8 cellular contexts compared by ENCODE assay signal in genomic region chr1:161530671-161531609, GRCh38. TPM values are rescaled to one million over a fixed set of nuclear protein-coding genes. Genes with fewer than 3 reads are reported as not detected.
DNase-seq lines count a peak whose midpoint lies in the region; ATAC-seq and TF ChIP-seq lines count a peak whose summit lies in the region.
"Not testable (repeated sequence)": the region's sequence is repeated elsewhere in the genome, so short reads cannot be mapped to it uniquely, and the experiment has no call there.

No MANE protein-coding gene starts in this region.

- WGBS in IMR-90 (ENCODE audit: extremely low coverage in 2 of 2, insufficient read length in 1 of 2), 2 experiments, result 0% methylated on average over 8 of the region's 56 CpGs; no CpG with 5 or more reads in 1 of the 2 experiments

- CTCF ChIA-PET in IMR-90 (lab: Yijun Ruan, JAX), result interaction anchor here (1.0 kb wide), 1 partner anchor 208 kb away, joined by 10 read pairs; no protein-coding TSS in a partner anchor
- CTCF ChIA-PET in OCI-LY7 (lab: Charles Lee; ENCODE audit: unreplicated experiment), result not testable (repeated sequence)

- H2BK15ac ChIP-seq in IMR-90 (ENCODE audit: low read depth, low read length), result not testable (repeated sequence)

- not testable (repeated sequence) for H4K20me1 ChIP-seq in IMR-90 (ENCODE audit: insufficient read depth, low read length); OCI-LY7 (ENCODE audit: insufficient read depth, low read length)

- not testable (repeated sequence) for H3K79me1 ChIP-seq in IMR-90 (ENCODE audit: low read depth in 1 of 2, low read length in 2 of 2)

- not testable (repeated sequence) for H4K5ac ChIP-seq in IMR-90 (ENCODE audit: low read depth, low read length)

- H3K9me3 ChIP-seq in IMR-90 (ENCODE audit: control insufficient read depth, insufficient read depth, low read length); OCI-LY7 (ENCODE audit: low read length): not testable (repeated sequence)

- DNase-seq in Caki2 (ENCODE audit: low read depth), result peak; percentile 95
- DNase-seq in IMR-90, result peak; percentile 95
- DNase-seq in OCI-LY7 (ENCODE audit: low spot score), result peak; percentile 80
- peak; percentile 96 for DNase-seq in activated T-cell treated with anti-CD3 and anti-CD28 coated beads for 4 hours
- peak; percentile 89 for DNase-seq in epithelial cell of esophagus (ENCODE audit: low read depth)
- peak; percentile 81 for DNase-seq in middle frontal gyrus (ENCODE audit: extremely low spot score, low spot score)
- peak; percentile 73 to 94 for DNase-seq in stimulated activated CD8-positive, alpha-beta memory T cell treated with anti-CD3 and anti-CD28 coated beads, Interleukin-15, amount 100 ng/mL, for 4 hours (ENCODE audit: low read depth in 2 of 2)

- TF ChIP-seq RAD21 in IMR-90 (IDR thresholded peaks at IDR 0.05; ENCODE audit: low read length), result not testable (repeated sequence)

- H2AFZ ChIP-seq in IMR-90 (replicated peaks; ENCODE audit: low read length, poor library complexity) (peak overlapping the region; percentile 83), OCI-LY7 (ENCODE audit: low read length) (peak overlapping the region; percentile 42; the same call in 1 of the 2 replicates)

- not testable (repeated sequence) for H3K4ac ChIP-seq in IMR-90 (ENCODE audit: low read depth, low read length)

- not testable (repeated sequence) for TF ChIP-seq CTCF in IMR-90 (conservative IDR thresholded peaks at IDR 0.05; ENCODE audit: low read depth, low read length); OCI-LY7 (conservative IDR thresholded peaks at IDR 0.05; ENCODE audit: low read length); epithelial cell of esophagus (IDR thresholded peaks at IDR 0.05; ENCODE audit: insufficient read depth, low read depth, low read length, missing control alignments)

- H2AK9ac ChIP-seq in IMR-90 (replicated peaks; ENCODE audit: low read depth, low read length, poor library complexity), result not testable (repeated sequence)

- intact Hi-C loops in IMR-90 (cut with micrococcal nuclease); OCI-LY7 (cut with micrococcal nuclease; ENCODE audit: unreplicated experiment): not testable (repeated sequence)

- H3K56ac ChIP-seq in IMR-90 (ENCODE audit: extremely low read depth, insufficient read depth, low read length), result 0 out of 2 replicates have a peak overlapping the region, but pooled peaks have one; percentile 28

- H3K9me2 ChIP-seq in OCI-LY7 (ENCODE audit: insufficient read depth, low read length), result not testable (repeated sequence)

- ATAC-seq in GM21576 (IDR thresholded peaks at IDR 0.05; ENCODE audit: unreplicated experiment) (peak; percentile 64), IMR-90 (ENCODE audit: low read depth) (peak; percentile 92)

- H4K8ac ChIP-seq in IMR-90 (ENCODE audit: low read depth in 2 of 2, low read length in 2 of 2), result not testable (repeated sequence)

- POLR2A ChIA-PET in IMR-90 (lab: Charles Lee; ENCODE audit: unreplicated experiment) (interaction anchor here (0.6 kb wide), 1 partner anchor 196 kb away, joined by 4 read pairs; no protein-coding TSS in a partner anchor), OCI-LY7 (lab: Charles Lee) (interaction anchor here (0.6 to 1.8 kb wide), 2 partner anchors 9 to 208 kb away, joined by 3 to 7 read pairs; no protein-coding TSS in a partner anchor)

- H3K18ac ChIP-seq in IMR-90 (ENCODE audit: low read depth, low read length), result not testable (repeated sequence)

- peak overlapping the region; percentile 21 for H2BK5ac ChIP-seq in IMR-90 (ENCODE audit: low read depth, low read length, poor library complexity, severe bottlenecking)

- H2BK20ac ChIP-seq in IMR-90 (ENCODE audit: low read depth, low read length), result not testable (repeated sequence)

- not testable (repeated sequence) for H3K23ac ChIP-seq in IMR-90 (ENCODE audit: low read depth, low read length)

- H3K9me1 ChIP-seq in IMR-90 (ENCODE audit: insufficient read depth, low read length), result not testable (repeated sequence)

- not testable (repeated sequence) for H4K91ac ChIP-seq in IMR-90 (ENCODE audit: insufficient read depth, low read depth, low read length)

- dilution Hi-C loops in IMR-90 (cut with HindIII; ENCODE audit: low sequenced_read_pairs, unreplicated experiment), result not testable (repeated sequence)

- H2AK5ac ChIP-seq in IMR-90 (ENCODE audit: low read depth, low read length), result not testable (repeated sequence)

- TF ChIP-seq POLR2A in IMR-90 (IDR thresholded peaks at IDR 0.05; ENCODE audit: low read depth, low read length), result not testable (repeated sequence)

- H2BK120ac ChIP-seq in IMR-90 (ENCODE audit: low read depth, low read length), result not testable (repeated sequence)

- H3K4me1 ChIP-seq in IMR-90 (ENCODE audit: control insufficient read depth, insufficient read depth, low read length); OCI-LY7 (ENCODE audit: insufficient read depth, low read length, poor library complexity, severe bottlenecking): not testable (repeated sequence)

- peak overlapping the region; percentile 69 for H3K4me3 ChIP-seq in IMR-90 (ENCODE audit: insufficient read depth, low read depth, low read length)
- H3K4me3 ChIP-seq in OCI-LY7 (ENCODE audit: low read depth, low read length, poor library complexity, severe bottlenecking), result peak overlapping the region; percentile 69
- H3K4me3 ChIP-seq in epithelial cell of esophagus (ENCODE audit: low read length), result peak overlapping the region; percentile 50

- not testable (repeated sequence) for H3K36me3 ChIP-seq in IMR-90 (ENCODE audit: control insufficient read depth, insufficient read depth, low read length); OCI-LY7 (ENCODE audit: insufficient read depth, low read length)

- BruUV-seq in IMR-90 (replicated peaks; lab: Mats Ljungman, UMichigan); OCI-LY7 (replicated peaks; lab: Mats Ljungman, UMichigan): not testable (repeated sequence)

- peak overlapping the region; percentile 30 for H3K27ac ChIP-seq in IMR-90 (ENCODE audit: insufficient read depth, low read length)
- not testable (repeated sequence) for H3K27ac ChIP-seq in OCI-LY7 (ENCODE audit: low read depth, low read length, poor library complexity, severe bottlenecking)

- H3K9ac ChIP-seq in IMR-90 (ENCODE audit: low read depth, low read length), result peak overlapping the region; percentile 47

- not testable (repeated sequence) for H3K14ac ChIP-seq in IMR-90 (replicated peaks; ENCODE audit: low read depth, low read length)

- not testable (repeated sequence) for H3K27me3 ChIP-seq in IMR-90 (ENCODE audit: control insufficient read depth, insufficient read depth, low read length)

- H3K4me2 ChIP-seq in IMR-90 (ENCODE audit: low read depth, low read length), result peak overlapping the region; percentile 49
- H3K4me2 ChIP-seq in OCI-LY7 (ENCODE audit: low read length), result peak overlapping the region; percentile 76

- not testable (repeated sequence) for H3K79me2 ChIP-seq in OCI-LY7 (ENCODE audit: insufficient read depth, low read depth, low read length)

- in situ Hi-C loops in Caki2 (cut with HindIII; ENCODE audit: low pct_unique_long_range_greater_than_20kb, low sequenced_read_pairs); IMR-90 (cut with MboI; ENCODE audit: low sequenced_read_pairs): not testable (repeated sequence)

TF ChIP-seq in IMR-90, 13 proteins besides CTCF, POLR2A, EP300 and RAD21:
- peak; percentile 93 for TF ChIP-seq FOS (IDR thresholded peaks at IDR 0.05; ENCODE audit: low read depth, low read length)
- peak; percentile 38; the same call in 1 of the 2 replicates for TF ChIP-seq CHD1 (IDR thresholded peaks at IDR 0.05; ENCODE audit: low read depth, low read length)

RNA-seq across cellular contexts. Expression of gene HSPA6, which starts 6.6 kb away (rescaled TPM):
- total RNA-seq in Caki2 (2014; rRNA removed; shearing (Covaris generic); ENCODE audit: low replicate concordance), result 0.09 and 0.61 TPM in 2 replicates
- total RNA-seq in IMR-90 (2012; rRNA removed) (0.54 and 0.56 TPM in 2 replicates), OCI-LY7 (2022) (0.13 TPM in 1 of 2 replicates, not detected in the other)
- 0.50 and 0.67 TPM in 2 replicates for polyA plus RNA-seq in IMR-90 (2012; rRNA removed)
- polyA plus RNA-seq in IMR-90 (2012; cell fraction: cytosol; rRNA removed), result 0.25 and 0.44 TPM in 2 replicates
- 0.22 and 0.36 TPM in 2 replicates for polyA plus RNA-seq in IMR-90 (2012; cell fraction: nucleus; rRNA removed; ENCODE audit: low replicate concordance)
- total RNA-seq in OCI-LY7 (2014; rRNA removed; shearing (Covaris generic)), result not detected in 2 replicates

RNA-seq across cellular contexts. Expression of gene FCGR3A, which starts 18.7 kb away (rescaled TPM):
- not detected in 2 replicates for total RNA-seq in Caki2 (2014; rRNA removed; shearing (Covaris generic); ENCODE audit: low replicate concordance)
- total RNA-seq in IMR-90 (2012; rRNA removed) (not detected in 2 replicates), OCI-LY7 (2022) (not detected in 2 replicates)
- not detected in 2 replicates for polyA plus RNA-seq in IMR-90 (2012; rRNA removed)
- not detected in 2 replicates for polyA plus RNA-seq in IMR-90 (2012; cell fraction: cytosol; rRNA removed)
- polyA plus RNA-seq in IMR-90 (2012; cell fraction: nucleus; rRNA removed; ENCODE audit: low replicate concordance), result not detected in 2 replicates
- total RNA-seq in OCI-LY7 (2014; rRNA removed; shearing (Covaris generic)), result not detected in 2 replicates

RNA-seq across cellular contexts. Expression of gene FCGR2A, which starts 25.7 kb away (rescaled TPM):
- 0.17 TPM in 1 of 2 replicates, not detected in the other for total RNA-seq in Caki2 (2014; rRNA removed; shearing (Covaris generic); ENCODE audit: low replicate concordance)
- 0.18 and 0.28 TPM in 2 replicates for total RNA-seq in IMR-90 (2012; rRNA removed)
- polyA plus RNA-seq in IMR-90 (2012; rRNA removed), result 0.56 and 0.94 TPM in 2 replicates
- 0.21 and 0.48 TPM in 2 replicates for polyA plus RNA-seq in IMR-90 (2012; cell fraction: cytosol; rRNA removed)
- polyA plus RNA-seq in IMR-90 (2012; cell fraction: nucleus; rRNA removed; ENCODE audit: low replicate concordance), result 0.03 and 0.57 TPM in 2 replicates
- total RNA-seq in OCI-LY7 (2014; rRNA removed; shearing (Covaris generic)), result 1.1 and 1.4 TPM in 2 replicates
- 0.42 and 0.53 TPM in 2 replicates for total RNA-seq in OCI-LY7 (2022)
